In the genomic region with DNA sequence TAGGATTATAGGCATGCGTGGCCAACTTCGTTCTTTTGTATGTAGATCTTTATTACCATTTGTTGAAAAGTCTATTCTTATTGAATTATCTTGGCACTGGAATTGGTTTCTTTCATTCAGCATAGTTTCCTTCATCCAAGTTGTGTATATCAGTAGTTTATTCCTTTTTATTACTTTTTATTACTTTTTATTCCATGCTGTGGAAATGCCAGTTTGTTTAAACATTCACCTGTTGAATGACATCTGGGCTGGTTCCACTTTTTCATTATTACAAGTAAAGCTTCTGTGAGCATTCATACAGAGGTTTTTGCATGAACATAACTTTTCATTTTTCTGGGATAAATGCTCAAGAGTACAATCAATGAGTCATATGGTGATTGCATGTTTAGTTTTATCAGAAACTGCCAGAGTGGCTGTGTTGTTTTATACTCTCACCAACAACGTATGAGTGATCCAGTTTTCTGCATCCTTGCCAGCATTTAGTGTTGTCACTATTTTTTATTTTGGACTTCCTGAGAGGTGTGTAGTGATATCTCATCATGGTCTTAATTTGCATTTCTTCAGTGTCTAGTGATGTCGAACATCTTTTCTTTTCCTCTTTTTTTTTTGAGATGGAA, we compare ENCODE assay signal across 22 cellular contexts. TPM values are rescaled to one million over a fixed set of nuclear protein-coding genes. Genes with fewer than 3 reads are reported as not detected.
DNase-seq lines count a peak whose midpoint lies in the region; ATAC-seq, FAIRE-seq and TF ChIP-seq lines count a peak whose summit lies in the region.
"Had no signal": no experiment of that assay in that cellular context is flagged by ENCODE, and none has a peak within 500 bp of the region (broad histone marks: within the 10 kb centered on the region; RNA-seq: fewer than 3 reads in every experiment).

No MANE protein-coding gene starts in this region.

- no peak overlapping the region for H4K91ac ChIP-seq in IMR-90 (ENCODE audit: insufficient read depth, low read depth, low read length)

- H3K27me3 Mint-ChIP-seq in endothelial cell (ENCODE audit: unreplicated experiment), result peaks cover 6% of the 10 kb centered on the region
- peaks cover 68% of the 10 kb centered on the region for H3K27me3 Mint-ChIP-seq in stimulated activated memory B cell treated with anti-CD40 and anti-IgM and Interleukin-4, amounts not matched to agents 10 μg/mL and 1 μg/mL and 100 μg/mL, for 72 hours

- POLR2A ChIA-PET in IMR-90 (lab: Charles Lee; ENCODE audit: unreplicated experiment), result no interaction called here

- H2AFZ ChIP-seq in IMR-90 (replicated peaks; ENCODE audit: low read length, poor library complexity), result no peak overlapping the region

- no peaks in the 10 kb centered on the region for H3K36me3 Mint-ChIP-seq in endothelial cell (ENCODE audit: low read depth, unreplicated experiment)
- H3K36me3 Mint-ChIP-seq in stimulated activated memory B cell treated with anti-CD40 and anti-IgM and Interleukin-4, amounts not matched to agents 10 μg/mL and 1 μg/mL and 100 μg/mL, for 72 hours, result no peaks in the 10 kb centered on the region
- H3K36me3 Mint-ChIP-seq: activated naive CD4-positive, alpha-beta T cell treated with anti-CD3 and anti-CD28 coated beads, Interleukin-2, amount 50 U/mL, for 72 hours; CD4-positive, alpha-beta memory T cell had no signal

- no peak overlapping the region for H3K27ac Mint-ChIP-seq in endothelial cell (ENCODE audit: unreplicated experiment)
- no peak overlapping the region for H3K27ac Mint-ChIP-seq in stimulated activated memory B cell treated with anti-CD40 and anti-IgM and Interleukin-4, amounts not matched to agents 10 μg/mL and 1 μg/mL and 100 μg/mL, for 72 hours
- H3K27ac Mint-ChIP-seq: activated naive CD4-positive, alpha-beta T cell treated with anti-CD3 and anti-CD28 coated beads, Interleukin-2, amount 50 U/mL, for 72 hours; activated T-cell treated with anti-CD3 and anti-CD28 coated beads, Interleukin-2, amount 50 U/mL, for 72 hours; CD4-positive, alpha-beta memory T cell had no signal

- H3K4me3 ChIP-seq in IMR-90 (ENCODE audit: insufficient read depth, low read depth, low read length) (no peak overlapping the region), bronchial epithelial cell (ENCODE audit: low read depth, low read length) (no peak overlapping the region), foreskin fibroblast (ENCODE audit: low read depth in 1 of 2, low read length in 2 of 2) (no peak overlapping the region)
- H3K4me3 ChIP-seq: suprapubic skin had no signal

- ATAC-seq in IMR-90 (ENCODE audit: low read depth) (peak; percentile 74), HG03521 (IDR thresholded peaks at IDR 0.05; ENCODE audit: unreplicated experiment) (no peak)
- ATAC-seq in stimulated activated memory B cell treated with anti-CD40 and anti-IgM and Interleukin-4, amounts not matched to agents 10 μg/mL and 1 μg/mL and 100 μg/mL, for 72 hours, result no peak
- ATAC-seq: activated naive CD4-positive, alpha-beta T cell treated with anti-CD3 and anti-CD28 coated beads, Interleukin-2, amount 50 U/mL, for 72 hours; activated T-cell treated with anti-CD3 and anti-CD28 coated beads, Interleukin-2, amount 50 U/mL, for 72 hours had no signal

- CTCF ChIA-PET in IMR-90 (lab: Yijun Ruan, JAX), result no interaction called here

- no peak for FAIRE-seq in bronchial epithelial cell (lab: Jason Lieb, UNC)
- FAIRE-seq: A204.1, GM18507 had no signal

- H2BK20ac ChIP-seq in IMR-90 (ENCODE audit: low read depth, low read length), result no peak overlapping the region

- H3K4ac ChIP-seq in IMR-90 (ENCODE audit: low read depth, low read length), result no peak overlapping the region

- no CpG with 5 or more reads among the region's 4 CpGs for WGBS in IMR-90 (ENCODE audit: extremely low coverage in 2 of 2, insufficient read length in 1 of 2), 2 experiments

- no peaks in the 10 kb centered on the region for H3K9me3 ChIP-seq in IMR-90 (ENCODE audit: control insufficient read depth, insufficient read depth, low read length)
- H3K9me3 ChIP-seq: suprapubic skin had no signal

- no peaks in the 10 kb centered on the region for H3K27me3 ChIP-seq in IMR-90 (ENCODE audit: control insufficient read depth, insufficient read depth, low read length)
- H3K27me3 ChIP-seq in bronchial epithelial cell (ENCODE audit: control insufficient read depth, insufficient read depth, low read length), result no peaks in the 10 kb centered on the region

- no peak overlapping the region for H3K4me3 Mint-ChIP-seq in endothelial cell (ENCODE audit: unreplicated experiment)
- no peak overlapping the region for H3K4me3 Mint-ChIP-seq in stimulated activated memory B cell treated with anti-CD40 and anti-IgM and Interleukin-4, amounts not matched to agents 10 μg/mL and 1 μg/mL and 100 μg/mL, for 72 hours
- H3K4me3 Mint-ChIP-seq: activated T-cell treated with anti-CD3 and anti-CD28 coated beads, Interleukin-2, amount 50 U/mL, for 72 hours; CD4-positive, alpha-beta memory T cell had no signal

- no peak for TF ChIP-seq POLR2A in IMR-90 (IDR thresholded peaks at IDR 0.05; ENCODE audit: low read depth, low read length)

- no peaks in the 10 kb centered on the region; the same call in 1 of the 2 replicates for H3K4me1 ChIP-seq in IMR-90 (ENCODE audit: control insufficient read depth, insufficient read depth, low read length)

- peak; percentile 61 for DNase-seq in AG08395 (ENCODE audit: low spot score)
- peak; percentile 84 for DNase-seq in IMR-90
- DNase-seq in bronchial epithelial cell (ENCODE audit: low read depth), result peak; percentile 62
- DNase-seq in foreskin fibroblast, result peak; percentile 48 to 73
- DNase-seq in endothelial cell (ENCODE audit: low spot score), result no peak
- no peak for DNase-seq in ACHN
- DNase-seq: activated CD8-positive, alpha-beta memory T cell treated with anti-CD3 and anti-CD28 coated beads for 24 hours; activated T-cell treated with anti-CD3 and anti-CD28 coated beads, Interleukin-2, amount 50 U/mL, for 72 hours; CD4-positive, alpha-beta memory T cell; DMS79; foreskin melanocyte; H7; NCI-H1105; NCI-H526; SIG-M5 had no signal

- no peak overlapping the region for H3K23ac ChIP-seq in IMR-90 (ENCODE audit: low read depth, low read length)

- in situ Hi-C loops in IMR-90 (cut with MboI; ENCODE audit: low sequenced_read_pairs) (no loop called here), ACHN (cut with HindIII; ENCODE audit: low pct_ligation_motif_present, low pct_unique_long_range_greater_than_20kb, low sequenced_read_pairs) (no loop called here)

- no peak overlapping the region for H3K4me2 ChIP-seq in IMR-90 (ENCODE audit: low read depth, low read length)
- H3K4me2 ChIP-seq: KMS-11 had no signal

- H3K36me3 ChIP-seq in IMR-90 (ENCODE audit: control insufficient read depth, insufficient read depth, low read length) (no peaks in the 10 kb centered on the region), bronchial epithelial cell (ENCODE audit: control insufficient read depth, insufficient read depth, low read length) (peaks cover 5% of the 10 kb centered on the region)
- H3K36me3 ChIP-seq: suprapubic skin had no signal

- no peaks in the 10 kb centered on the region for H3K9me3 Mint-ChIP-seq in endothelial cell (ENCODE audit: unreplicated experiment)
- H3K9me3 Mint-ChIP-seq in stimulated activated memory B cell treated with anti-CD40 and anti-IgM and Interleukin-4, amounts not matched to agents 10 μg/mL and 1 μg/mL and 100 μg/mL, for 72 hours, result no peaks in the 10 kb centered on the region
- H3K9me3 Mint-ChIP-seq: activated naive CD4-positive, alpha-beta T cell treated with anti-CD3 and anti-CD28 coated beads, Interleukin-2, amount 50 U/mL, for 72 hours; activated T-cell treated with anti-CD3 and anti-CD28 coated beads, Interleukin-2, amount 50 U/mL, for 72 hours had no signal

- H4K20me1 ChIP-seq in IMR-90 (ENCODE audit: insufficient read depth, low read length), result no peaks in the 10 kb centered on the region; the same call in 1 of the 2 replicates

- BruUV-seq in IMR-90 (replicated peaks; lab: Mats Ljungman, UMichigan), result no TSS peak

- H3K9ac ChIP-seq in IMR-90 (ENCODE audit: low read depth, low read length), result no peak overlapping the region
- H3K9ac ChIP-seq: KMS-11 had no signal

- H3K56ac ChIP-seq in IMR-90 (ENCODE audit: extremely low read depth, insufficient read depth, low read length), result no peak overlapping the region

- H3K4me1 Mint-ChIP-seq in endothelial cell (ENCODE audit: unreplicated experiment), result no peaks in the 10 kb centered on the region
- H3K4me1 Mint-ChIP-seq in stimulated activated memory B cell treated with anti-CD40 and anti-IgM and Interleukin-4, amounts not matched to agents 10 μg/mL and 1 μg/mL and 100 μg/mL, for 72 hours, result peaks cover 8% of the 10 kb centered on the region

- no peak overlapping the region for H2BK120ac ChIP-seq in IMR-90 (ENCODE audit: low read depth, low read length)

- intact Hi-C loops in IMR-90 (cut with micrococcal nuclease), result no loop called here

- H3K9me1 ChIP-seq in IMR-90 (ENCODE audit: insufficient read depth, low read length), result peaks cover 4% of the 10 kb centered on the region; the same call in 1 of the 2 replicates

- H2AK5ac ChIP-seq in IMR-90 (ENCODE audit: low read depth, low read length), result no peak overlapping the region

- H4K5ac ChIP-seq in IMR-90 (ENCODE audit: low read depth, low read length), result no peak overlapping the region

- TF ChIP-seq RAD21 in IMR-90 (IDR thresholded peaks at IDR 0.05; ENCODE audit: low read length), result no peak

- no peak overlapping the region for H2BK5ac ChIP-seq in IMR-90 (ENCODE audit: low read depth, low read length, poor library complexity, severe bottlenecking)

- H2BK15ac ChIP-seq in IMR-90 (ENCODE audit: low read depth, low read length), result no peak overlapping the region

- H3K27ac ChIP-seq in IMR-90 (ENCODE audit: insufficient read depth, low read length), result no peak overlapping the region
- H3K27ac ChIP-seq: KMS-11, suprapubic skin had no signal

- no peak overlapping the region for H2AK9ac ChIP-seq in IMR-90 (replicated peaks; ENCODE audit: low read depth, low read length, poor library complexity)

- no peak overlapping the region for H4K8ac ChIP-seq in IMR-90 (ENCODE audit: low read depth in 2 of 2, low read length in 2 of 2)

- no peak overlapping the region for H3K18ac ChIP-seq in IMR-90 (ENCODE audit: low read depth, low read length)

- TF ChIP-seq CTCF in IMR-90 (conservative IDR thresholded peaks at IDR 0.05; ENCODE audit: low read depth, low read length) (no peak), bronchial epithelial cell (IDR thresholded peaks at IDR 0.05; ENCODE audit: insufficient read depth, low read length, severe bottlenecking) (no peak), foreskin fibroblast (IDR thresholded peaks at IDR 0.05; ENCODE audit: low read depth, low read length) (no peak), endothelial cell (IDR thresholded peaks at IDR 0.05; ENCODE audit: unreplicated experiment) (no peak)

- no peak overlapping the region for H3K14ac ChIP-seq in IMR-90 (replicated peaks; ENCODE audit: low read depth, low read length)

- no peaks in the 10 kb centered on the region for H3K79me1 ChIP-seq in IMR-90 (ENCODE audit: low read depth in 1 of 2, low read length in 2 of 2)

- dilution Hi-C loops in IMR-90 (cut with HindIII; ENCODE audit: low sequenced_read_pairs, unreplicated experiment), result no loop called here

RNA-seq across cellular contexts. Expression of a gene that starts 28.6 kb away (rescaled TPM):
- total RNA-seq in IMR-90 (2012; rRNA removed), result 5.0 and 7.0 TPM in 2 replicates
- polyA plus RNA-seq in IMR-90 (2012; rRNA removed), result 10.7 and 10.8 TPM in 2 replicates
- polyA plus RNA-seq in IMR-90 (2012; cell fraction: cytosol; rRNA removed), result 12.3 and 16.6 TPM in 2 replicates
- polyA plus RNA-seq in IMR-90 (2012; cell fraction: nucleus; rRNA removed; ENCODE audit: low replicate concordance), result 18.5 and 56.4 TPM in 2 replicates
- total RNA-seq in bronchial epithelial cell, result 40.8 and 53.2 TPM in 2 replicates
- 19.0 TPM for total RNA-seq in endothelial cell (ENCODE audit: unreplicated experiment)
- polyA plus RNA-seq: CD4-positive, alpha-beta memory T cell had no signal

RNA-seq across cellular contexts. Expression of a gene that starts 34.1 kb away (rescaled TPM):
- 19.2 and 20.3 TPM in 2 replicates for total RNA-seq in IMR-90 (2012; rRNA removed)
- polyA plus RNA-seq in IMR-90 (2012; rRNA removed), result 24.8 and 38.1 TPM in 2 replicates
- 15.9 and 19.6 TPM in 2 replicates for polyA plus RNA-seq in IMR-90 (2012; cell fraction: cytosol; rRNA removed)
- polyA plus RNA-seq in IMR-90 (2012; cell fraction: nucleus; rRNA removed; ENCODE audit: low replicate concordance), result 25.0 and 29.9 TPM in 2 replicates
- total RNA-seq in bronchial epithelial cell, result 28.2 TPM in 2 replicates
- total RNA-seq in endothelial cell (ENCODE audit: unreplicated experiment), result 20.2 TPM

Comparison
In these comparisons a context has a peak if more than half of its experiments do, and no peak if none do; other contexts are left out.
1. DNase-seq: peak in AG08395 (single experiment), IMR-90 (single experiment), bronchial epithelial cell (single experiment) and foreskin fibroblast (2 of 2); none in endothelial cell (single experiment) and ACHN (single experiment).